ENCODE assay signal across 21 cellular contexts in genomic region chr12:91379051-91379775, GRCh38.
"Had no signal": no experiment of that assay in that cellular context is flagged by ENCODE, and none has a peak within 500 bp of the region (broad histone marks: within the 10 kb centered on the region; RNA-seq: fewer than 3 reads in every experiment).

No MANE protein-coding gene starts in this region.

- H3K4me1 ChIP-seq: prostate gland, right atrium auricular region had no signal

- H3K9me3 ChIP-seq: prostate gland, right atrium auricular region, suprapubic skin, upper lobe of left lung had no signal

- ATAC-seq: activated naive CD4-positive, alpha-beta T cell treated with anti-CD3 and anti-CD28 coated beads, Interleukin-2, amount 50 U/mL, for 72 hours; left lobe of liver had no signal

- H3K4me3 Mint-ChIP-seq: activated T-helper 1 cell treated with anti-CD3 and anti-CD28 coated beads, Interleukin-12 subunit alpha, Interleukin-12 subunit beta, Interleukin-2, Interleukin-4 antibody, amounts not matched to agents 30 ng/mL and 10 ng/mL and 1 ng/mL, durations not matched to agents 14 hours and 24 hours and 36 hours; nephron progenitor cell had no signal

- H3K27ac ChIP-seq: prostate gland, right atrium auricular region, upper lobe of left lung, WERI-Rb-1 had no signal

- H3K4me3 ChIP-seq: lung, prostate gland, right atrium auricular region, suprapubic skin, upper lobe of left lung had no signal

- DNase-seq: activated CD4-positive, alpha-beta T cell treated with anti-CD3 and anti-CD28 coated beads for 1 hour; activated CD4-positive, alpha-beta T cell treated with anti-CD3 and anti-CD28 coated beads, Interleukin-2, amount 50 U/mL, for 4 hours; activated gamma-delta T cell treated with Interleukin-2 at 50 U/mL for 16 hours; foreskin melanocyte; glutamatergic neuron; hippocampal formation; midbrain; nephron progenitor cell; stimulated activated CD4-positive, alpha-beta T cell treated with anti-CD3 and anti-CD28 coated beads, Interleukin-2, amount 100 ng/mL, for 24 hours; stimulated activated naive CD4-positive, alpha-beta T cell treated with Interleukin-2 at 50 U/mL for 16 hours; T-helper 2 cell; upper lobe of left lung; WERI-Rb-1 had no signal

- H3K36me3 ChIP-seq: prostate gland, right atrium auricular region, suprapubic skin, upper lobe of left lung, WERI-Rb-1 had no signal

- H3K9me3 Mint-ChIP-seq: activated naive CD4-positive, alpha-beta T cell treated with anti-CD3 and anti-CD28 coated beads, Interleukin-2, amount 50 U/mL, for 72 hours; activated T-helper 1 cell treated with anti-CD3 and anti-CD28 coated beads, Interleukin-12 subunit alpha, Interleukin-12 subunit beta, Interleukin-2, Interleukin-4 antibody, amounts not matched to agents 30 ng/mL and 10 ng/mL and 1 ng/mL, durations not matched to agents 14 hours and 24 hours and 36 hours; nephron progenitor cell had no signal

- FAIRE-seq: keratinocyte had no signal

- H3K36me3 Mint-ChIP-seq: activated naive CD4-positive, alpha-beta T cell treated with anti-CD3 and anti-CD28 coated beads, Interleukin-2, amount 50 U/mL, for 72 hours had no signal

- H3K27me3 ChIP-seq: right atrium auricular region, suprapubic skin, upper lobe of left lung had no signal

- H3K27ac Mint-ChIP-seq: activated T-helper 1 cell treated with anti-CD3 and anti-CD28 coated beads, Interleukin-12 subunit alpha, Interleukin-12 subunit beta, Interleukin-2, Interleukin-4 antibody, amounts not matched to agents 30 ng/mL and 10 ng/mL and 1 ng/mL, durations not matched to agents 14 hours and 24 hours and 36 hours; nephron progenitor cell had no signal
